In genomic region chr17:67052720-67053437, GRCh38 we compare ENCODE assay signal across 24 cellular contexts. TPM values are rescaled to one million over a fixed set of nuclear protein-coding genes. Genes with fewer than 3 reads are reported as not detected.
"Had no signal": no experiment of that assay in that cellular context is flagged by ENCODE, and none has a peak within 500 bp of the region (broad histone marks: within the 10 kb centered on the region; RNA-seq: fewer than 3 reads in every experiment).

No MANE protein-coding gene starts in this region.

- H3K27me3 ChIP-seq: foreskin keratinocyte, sigmoid colon, upper lobe of right lung had no signal

- ATAC-seq: activated CD4-positive, CD25-positive, alpha-beta regulatory T cell treated with anti-CD3 and anti-CD28 coated beads, Interleukin-2, amount 50 U/mL, for 24 hours; activated CD8-positive, alpha-beta T cell treated with anti-CD3 and anti-CD28 coated beads, Interleukin-2, amount 10 ng/mL, durations not matched to agents 7 days and 5 days; foreskin keratinocyte; left ventricle myocardium superior; upper lobe of right lung had no signal

- H3K4me1 ChIP-seq: foreskin keratinocyte, sigmoid colon, upper lobe of right lung had no signal

- H3K27ac ChIP-seq: foreskin keratinocyte, sigmoid colon, upper lobe of right lung had no signal

- H3K36me3 ChIP-seq: sigmoid colon, upper lobe of right lung had no signal

- H3K4me3 ChIP-seq: sigmoid colon, upper lobe of right lung had no signal

- H3K4me2 ChIP-seq: SK-N-SH had no signal

- DNase-seq: activated CD4-positive, alpha-beta T cell treated with anti-CD3 and anti-CD28 coated beads, Interleukin-2, amount 10 ng/mL, durations not matched to agents 24 days and 14 days; activated CD8-positive, alpha-beta T cell treated with anti-CD3 and anti-CD28 coated beads, Interleukin-2, amount 10 ng/mL, durations not matched to agents 7 days and 5 days; activated naive CD4-positive, alpha-beta T cell treated with Interleukin-2 at 50 U/mL for 16 hours; activated T-cell treated with anti-CD3 and anti-CD28 coated beads, Interleukin-2, amount 50 U/mL, for 48 hours; amygdala; cerebellar nuclear complex; effector CD4-positive, alpha-beta T cell; erythroblast; foreskin keratinocyte; hippocampal formation; left ventricle myocardium superior; mammary epithelial cell; midbrain; nephron progenitor cell; occipital lobe; retina; sigmoid colon; stimulated activated CD4-positive, alpha-beta T cell treated with anti-CD3 and anti-CD28 coated beads, Interleukin-4, amount 100 ng/mL, for 1 hour; stimulated activated naive CD4-positive, alpha-beta T cell; upper lobe of right lung had no signal

- H3K4me3 Mint-ChIP-seq: activated CD4-positive, alpha-beta T cell treated with anti-CD3 and anti-CD28 coated beads, Interleukin-2, amount 10 ng/mL, durations not matched to agents 24 days and 14 days; activated CD8-positive, alpha-beta T cell treated with anti-CD3 and anti-CD28 coated beads, Interleukin-2, amount 10 ng/mL, durations not matched to agents 7 days and 5 days; nephron progenitor cell had no signal

- H3K27ac Mint-ChIP-seq: activated CD4-positive, alpha-beta T cell treated with anti-CD3 and anti-CD28 coated beads, Interleukin-2, amount 10 ng/mL, durations not matched to agents 24 days and 14 days; activated CD8-positive, alpha-beta T cell treated with anti-CD3 and anti-CD28 coated beads, Interleukin-2, amount 10 ng/mL, durations not matched to agents 7 days and 5 days; nephron progenitor cell had no signal

- H3K9ac ChIP-seq: SK-N-SH had no signal

- H3K4me1 Mint-ChIP-seq: activated CD4-positive, alpha-beta T cell treated with anti-CD3 and anti-CD28 coated beads, Interleukin-2, amount 10 ng/mL, durations not matched to agents 24 days and 14 days had no signal

RNA-seq across cellular contexts. Expression of gene CACNG1, which starts 8.5 kb away (rescaled TPM):
- total RNA-seq: activated CD4-positive, alpha-beta T cell treated with anti-CD3 and anti-CD28 coated beads, Interleukin-2, amount 10 ng/mL, durations not matched to agents 24 days and 14 days; activated CD8-positive, alpha-beta T cell treated with anti-CD3 and anti-CD28 coated beads, Interleukin-2, amount 10 ng/mL, durations not matched to agents 7 days and 5 days; bronchial epithelial cell; foreskin keratinocyte; left ventricle myocardium superior; mammary epithelial cell; sigmoid colon; T-helper 2 cell treated with Interferon-gamma antibody and Interleukin-4, amounts not matched to agents 100 ng/mL and 5 ng/mL, for 36 hours; upper lobe of right lung had no signal
- polyA plus RNA-seq: foreskin keratinocyte, mammary epithelial cell, sigmoid colon, SK-N-SH had no signal
